In the genomic region with DNA sequence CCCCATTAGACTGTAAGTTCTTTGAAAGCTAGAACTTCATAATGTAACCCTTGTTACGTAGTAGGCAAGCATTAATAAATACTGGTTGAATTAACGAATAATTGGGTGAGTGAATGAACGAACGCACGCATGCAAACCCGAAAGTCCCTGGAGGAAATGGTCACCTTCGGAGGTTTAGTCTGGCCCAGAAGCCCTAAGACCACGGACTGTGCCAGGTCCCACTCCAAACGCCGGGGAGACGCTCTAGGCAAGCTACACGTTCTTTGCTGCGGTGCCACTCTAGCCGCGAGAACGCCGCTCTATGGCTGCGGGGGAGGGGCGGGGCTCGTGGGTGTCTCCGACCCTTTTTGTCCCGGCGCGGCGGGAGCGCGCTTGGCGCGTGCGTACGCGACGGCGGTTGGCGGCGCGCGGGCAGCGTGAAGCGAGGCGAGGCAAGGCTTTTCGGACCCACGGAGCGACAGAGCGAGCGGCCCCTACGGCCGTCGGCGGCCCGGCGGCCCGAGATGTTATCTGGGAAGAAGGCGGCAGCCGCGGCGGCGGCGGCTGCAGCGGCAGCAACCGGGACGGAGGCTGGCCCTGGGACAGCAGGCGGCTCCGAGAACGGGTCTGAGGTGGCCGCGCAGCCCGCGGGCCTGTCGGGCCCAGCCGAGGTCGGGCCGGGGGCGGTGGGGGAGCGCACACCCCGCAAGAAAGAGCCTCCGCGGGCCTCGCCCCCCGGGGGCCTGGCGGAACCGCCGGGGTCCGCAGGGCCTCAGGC, we compare ENCODE assay signal across 1 cellular context.
TF ChIP-seq lines count a peak whose summit lies in the region.

KDM1A (plus strand) TSS at position 375 of the 757 bp plus-strand sequence; CDS start at position 504, 129 bp downstream.

TF ChIP-seq in K562, 482 proteins besides CTCF, POLR2A, EP300 and RAD21 (continued from another document and continues in another):
- TF ChIP-seq MAX (CRISPR knock-in tag; IDR thresholded peaks at IDR 0.05), result peak; percentile 98
- TF ChIP-seq CAMTA2 (CRISPR knock-in tag; conservative IDR thresholded peaks at IDR 0.05), result peak; percentile 88; the same call in 1 of the 2 replicates
- 0 out of 2 replicates have a peak, but pooled peaks have one; percentile 17 for TF ChIP-seq KLF1 (tag; IDR thresholded peaks at IDR 0.05)
- TF ChIP-seq MCM3 (IDR thresholded peaks at IDR 0.05), result no peak
- TF ChIP-seq, protein P1, sequence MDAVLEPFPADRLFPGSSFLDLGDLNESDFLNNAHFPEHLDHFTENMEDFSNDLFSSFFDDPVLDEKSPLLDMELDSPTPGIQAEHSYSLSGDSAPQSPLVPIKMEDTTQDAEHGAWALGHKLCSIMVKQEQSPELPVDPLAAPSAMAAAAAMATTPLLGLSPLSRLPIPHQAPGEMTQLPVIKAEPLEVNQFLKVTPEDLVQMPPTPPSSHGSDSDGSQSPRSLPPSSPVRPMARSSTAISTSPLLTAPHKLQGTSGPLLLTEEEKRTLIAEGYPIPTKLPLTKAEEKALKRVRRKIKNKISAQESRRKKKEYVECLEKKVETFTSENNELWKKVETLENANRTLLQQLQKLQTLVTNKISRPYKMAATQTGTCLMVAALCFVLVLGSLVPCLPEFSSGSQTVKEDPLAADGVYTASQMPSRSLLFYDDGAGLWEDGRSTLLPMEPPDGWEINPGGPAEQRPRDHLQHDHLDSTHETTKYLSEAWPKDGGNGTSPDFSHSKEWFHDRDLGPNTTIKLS (IDR thresholded peaks at IDR 0.05; ENCODE audit: borderline replicate concordance, low read depth), result peak; percentile 97
- peak; percentile 96 for TF ChIP-seq ZNF76 (CRISPR knock-in tag; IDR thresholded peaks at IDR 0.05; ENCODE audit: borderline replicate concordance)
- peak; percentile 70; the same call in 1 of the 2 replicates for TF ChIP-seq NR2C2 (CRISPR knock-in tag; IDR thresholded peaks at IDR 0.05)
- peak; percentile 77; the same call in 1 of the 2 replicates for TF ChIP-seq NR2C2 (tag; IDR thresholded peaks at IDR 0.05)
- TF ChIP-seq ZFP30 (CRISPR knock-in tag; IDR thresholded peaks at IDR 0.05; ENCODE audit: borderline replicate concordance), result no peak
- peak; percentile 93 for TF ChIP-seq ATF7 (IDR thresholded peaks at IDR 0.05)
- TF ChIP-seq NCOA1 (IDR thresholded peaks at IDR 0.05; ENCODE audit: low read depth), result peak; percentile 68; the same call in 1 of the 2 replicates
- TF ChIP-seq, protein P2, sequence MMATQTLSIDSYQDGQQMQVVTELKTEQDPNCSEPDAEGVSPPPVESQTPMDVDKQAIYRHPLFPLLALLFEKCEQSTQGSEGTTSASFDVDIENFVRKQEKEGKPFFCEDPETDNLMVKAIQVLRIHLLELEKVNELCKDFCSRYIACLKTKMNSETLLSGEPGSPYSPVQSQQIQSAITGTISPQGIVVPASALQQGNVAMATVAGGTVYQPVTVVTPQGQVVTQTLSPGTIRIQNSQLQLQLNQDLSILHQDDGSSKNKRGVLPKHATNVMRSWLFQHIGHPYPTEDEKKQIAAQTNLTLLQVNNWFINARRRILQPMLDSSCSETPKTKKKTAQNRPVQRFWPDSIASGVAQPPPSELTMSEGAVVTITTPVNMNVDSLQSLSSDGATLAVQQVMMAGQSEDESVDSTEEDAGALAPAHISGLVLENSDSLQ (IDR thresholded peaks at IDR 0.05), result peak; percentile 79
- peak; percentile 97 for TF ChIP-seq RBFOX2 (IDR thresholded peaks at IDR 0.05; ENCODE audit: low read depth, low read length)
- peak; percentile 3; the same call in 1 of the 2 replicates for TF ChIP-seq SMAD3 (CRISPR knock-in tag; conservative IDR thresholded peaks at IDR 0.05)
- TF ChIP-seq E4F1 (CRISPR knock-in tag; IDR thresholded peaks at IDR 0.05; ENCODE audit: borderline replicate concordance), result 0 out of 2 replicates have a peak, but pooled peaks have one; percentile 14
- peak; percentile 86 for TF ChIP-seq KLF13 (tag; IDR thresholded peaks at IDR 0.05; ENCODE audit: borderline replicate concordance, low read depth)
- TF ChIP-seq, protein P3, sequence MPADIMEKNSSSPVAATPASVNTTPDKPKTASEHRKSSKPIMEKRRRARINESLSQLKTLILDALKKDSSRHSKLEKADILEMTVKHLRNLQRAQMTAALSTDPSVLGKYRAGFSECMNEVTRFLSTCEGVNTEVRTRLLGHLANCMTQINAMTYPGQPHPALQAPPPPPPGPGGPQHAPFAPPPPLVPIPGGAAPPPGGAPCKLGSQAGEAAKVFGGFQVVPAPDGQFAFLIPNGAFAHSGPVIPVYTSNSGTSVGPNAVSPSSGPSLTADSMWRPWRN (IDR thresholded peaks at IDR 0.05; ENCODE audit: low read depth), result peak; percentile 86
- peak; percentile 76 for TF ChIP-seq ATF6 (CRISPR knock-in tag; IDR thresholded peaks at IDR 0.05)
- TF ChIP-seq TBL1XR1 (IDR thresholded peaks at IDR 0.05; ENCODE audit: low read length in 2 of 2), result peak in 1 of 2 experiments; percentile 79; a peak in 1 of 4 replicates
- TF ChIP-seq, protein P4, sequence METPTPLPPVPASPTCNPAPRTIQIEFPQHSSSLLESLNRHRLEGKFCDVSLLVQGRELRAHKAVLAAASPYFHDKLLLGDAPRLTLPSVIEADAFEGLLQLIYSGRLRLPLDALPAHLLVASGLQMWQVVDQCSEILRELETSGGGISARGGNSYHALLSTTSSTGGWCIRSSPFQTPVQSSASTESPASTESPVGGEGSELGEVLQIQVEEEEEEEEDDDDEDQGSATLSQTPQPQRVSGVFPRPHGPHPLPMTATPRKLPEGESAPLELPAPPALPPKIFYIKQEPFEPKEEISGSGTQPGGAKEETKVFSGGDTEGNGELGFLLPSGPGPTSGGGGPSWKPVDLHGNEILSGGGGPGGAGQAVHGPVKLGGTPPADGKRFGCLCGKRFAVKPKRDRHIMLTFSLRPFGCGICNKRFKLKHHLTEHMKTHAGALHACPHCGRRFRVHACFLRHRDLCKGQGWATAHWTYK (CRISPR knock-in tag; IDR thresholded peaks at IDR 0.05), result no peak; the same call in 1 of the 2 replicates
- TF ChIP-seq ZBTB17 (CRISPR knock-in tag; IDR thresholded peaks at IDR 0.05), result peak; percentile 18; the same call in 1 of the 2 replicates
- peak; percentile 92 for TF ChIP-seq GMEB1 (CRISPR knock-in tag; IDR thresholded peaks at IDR 0.05)
- no peak for TF ChIP-seq FOS (IDR thresholded peaks at IDR 0.05; ENCODE audit: extremely low read depth, insufficient read length)
- TF ChIP-seq MTA1 (IDR thresholded peaks at IDR 0.05; ENCODE audit: borderline replicate concordance), result peak; percentile 64; the same call in 1 of the 2 replicates
- peak; percentile 98 for TF ChIP-seq XRCC5 (IDR thresholded peaks at IDR 0.05; ENCODE audit: low read depth, low read length)
- peak; percentile 75; the same call in 1 of the 2 replicates for TF ChIP-seq ZBTB1 (CRISPR knock-in tag; IDR thresholded peaks at IDR 0.05; ENCODE audit: borderline replicate concordance, low read depth)
- peak; percentile 82; the same call in 1 of the 2 replicates for TF ChIP-seq HNRNPL (IDR thresholded peaks at IDR 0.05; ENCODE audit: low read depth, low read length)
- TF ChIP-seq GTF2E2 (tag; IDR thresholded peaks at IDR 0.05), result peak; percentile 98
- 0 out of 2 replicates have a peak, but pooled peaks have one; percentile 30 for TF ChIP-seq ZSCAN29 (IDR thresholded peaks at IDR 0.05)
- TF ChIP-seq MCM5 (IDR thresholded peaks at IDR 0.05; ENCODE audit: low read depth), result no peak
- TF ChIP-seq CREM (IDR thresholded peaks at IDR 0.05; ENCODE audit: low read depth), result peak; percentile 94
- peak; percentile 71; the same call in 1 of the 2 replicates for TF ChIP-seq ARID3B (CRISPR knock-in tag; IDR thresholded peaks at IDR 0.05; ENCODE audit: borderline replicate concordance)
- peak; percentile 99 for TF ChIP-seq THAP12 (CRISPR knock-in tag; IDR thresholded peaks at IDR 0.05)
- TF ChIP-seq, protein P5, sequence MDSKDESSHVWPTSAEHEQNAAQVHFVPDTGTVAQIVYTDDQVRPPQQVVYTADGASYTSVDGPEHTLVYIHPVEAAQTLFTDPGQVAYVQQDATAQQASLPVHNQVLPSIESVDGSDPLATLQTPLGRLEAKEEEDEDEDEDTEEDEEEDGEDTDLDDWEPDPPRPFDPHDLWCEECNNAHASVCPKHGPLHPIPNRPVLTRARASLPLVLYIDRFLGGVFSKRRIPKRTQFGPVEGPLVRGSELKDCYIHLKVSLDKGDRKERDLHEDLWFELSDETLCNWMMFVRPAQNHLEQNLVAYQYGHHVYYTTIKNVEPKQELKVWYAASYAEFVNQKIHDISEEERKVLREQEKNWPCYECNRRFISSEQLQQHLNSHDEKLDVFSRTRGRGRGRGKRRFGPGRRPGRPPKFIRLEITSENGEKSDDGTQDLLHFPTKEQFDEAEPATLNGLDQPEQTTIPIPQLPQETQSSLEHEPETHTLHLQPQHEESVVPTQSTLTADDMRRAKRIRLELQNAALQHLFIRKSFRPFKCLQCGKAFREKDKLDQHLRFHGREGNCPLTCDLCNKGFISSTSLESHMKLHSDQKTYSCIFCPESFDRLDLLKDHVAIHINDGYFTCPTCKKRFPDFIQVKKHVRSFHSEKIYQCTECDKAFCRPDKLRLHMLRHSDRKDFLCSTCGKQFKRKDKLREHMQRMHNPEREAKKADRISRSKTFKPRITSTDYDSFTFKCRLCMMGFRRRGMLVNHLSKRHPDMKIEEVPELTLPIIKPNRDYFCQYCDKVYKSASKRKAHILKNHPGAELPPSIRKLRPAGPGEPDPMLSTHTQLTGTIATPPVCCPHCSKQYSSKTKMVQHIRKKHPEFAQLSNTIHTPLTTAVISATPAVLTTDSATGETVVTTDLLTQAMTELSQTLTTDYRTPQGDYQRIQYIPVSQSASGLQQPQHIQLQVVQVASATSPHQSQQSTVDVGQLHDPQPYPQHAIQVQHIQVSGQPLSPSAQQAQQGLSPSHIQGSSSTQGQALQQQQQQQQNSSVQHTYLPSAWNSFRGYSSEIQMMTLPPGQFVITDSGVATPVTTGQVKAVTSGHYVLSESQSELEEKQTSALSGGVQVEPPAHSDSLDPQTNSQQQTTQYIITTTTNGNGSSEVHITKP (IDR thresholded peaks at IDR 0.05; ENCODE audit: partially characterized antibody), result peak; percentile 80
